In genomic region chr14:72291908-72292688, GRCh38 we compare ENCODE assay signal across 10 cellular contexts.
DNase-seq lines count a peak whose midpoint lies in the region; ATAC-seq and TF ChIP-seq lines count a peak whose summit lies in the region.
"Had no signal": no experiment of that assay in that cellular context is flagged by ENCODE, and none has a peak within 500 bp of the region (broad histone marks: within the 10 kb centered on the region; RNA-seq: fewer than 3 reads in every experiment).

No MANE protein-coding gene starts in this region.

- ATAC-seq in GM19397 (IDR thresholded peaks at IDR 0.05; ENCODE audit: unreplicated experiment) = no peak
- ATAC-seq: naive thymus-derived CD4-positive, alpha-beta T cell had no signal

- no peak for TF ChIP-seq POLR2A in breast epithelium (IDR thresholded peaks at IDR 0.05)
- TF ChIP-seq POLR2A in thyroid gland (IDR thresholded peaks at IDR 0.05) = no peak

- 56 to 59% methylated on average over 16 of the region's 16 CpGs for WGBS in thyroid gland, 2 donors

- no peak overlapping the region for H3K27ac ChIP-seq in breast epithelium
- H3K27ac ChIP-seq in thyroid gland = no peak overlapping the region
- H3K27ac ChIP-seq: SJSA1 had no signal

- H3K4me1 ChIP-seq in breast epithelium (no peaks in the 10 kb centered on the region), thyroid gland (no peaks in the 10 kb centered on the region)
- H3K4me1 ChIP-seq: SJSA1 had no signal

- no peaks in the 10 kb centered on the region for H3K27me3 ChIP-seq in breast epithelium
- H3K27me3 ChIP-seq in thyroid gland = no peaks in the 10 kb centered on the region
- H3K27me3 ChIP-seq: SJSA1 had no signal

- TF ChIP-seq CTCF in breast epithelium (IDR thresholded peaks at IDR 0.05) = peak in 2 of 3 donors; percentile 48 to 61
- peak; percentile 48 to 78 (median 68) for TF ChIP-seq CTCF in thyroid gland (IDR thresholded peaks at IDR 0.05)

- intact Hi-C loops in breast epithelium (cut with DNase I; ENCODE audit: low total_unique reads) (no loop called here), thyroid gland (cut with DNase I) (no loop called here)

- H3K9me3 ChIP-seq in breast epithelium (peaks cover 0 to 8% of the 10 kb centered on the region in 2 donors), thyroid gland (no peaks in the 10 kb centered on the region)
- H3K9me3 ChIP-seq: SJSA1 had no signal

- H3K36me3 ChIP-seq in breast epithelium (no peaks in the 10 kb centered on the region), thyroid gland (no peaks in the 10 kb centered on the region)
- H3K36me3 ChIP-seq: SJSA1 had no signal

- DNase-seq in AG20443 (ENCODE audit: low spot score) (peak; percentile 72), GM03348 (ENCODE audit: low spot score) (peak; percentile 67), NCI-H345 treated with DMSO at 0.1 percent for 48 hours (lab: John Stamatoyannopoulos, UW; ENCODE audit: unreplicated experiment) (peak; percentile 15), breast epithelium (ENCODE audit: low spot score in 2 of 2) (no peak), islet precursor cell (peak; percentile 54), thyroid gland (peak; percentile 22 to 23), NCI-H128 (lab: John Stamatoyannopoulos, UW; ENCODE audit: unreplicated experiment) (no peak)

- H3K4me3 ChIP-seq in breast epithelium = no peak overlapping the region
- no peak overlapping the region for H3K4me3 ChIP-seq in thyroid gland (replicated peaks in 1 of 3)
- H3K4me3 ChIP-seq: SJSA1 had no signal

Comparison
In these comparisons a context has a peak if more than half of its experiments do, and no peak if none do; other contexts are left out.
1. DNase-seq: peak in AG20443 (single experiment), GM03348 (single experiment), NCI-H345 treated with DMSO at 0.1 percent for 48 hours (single experiment), islet precursor cell (single experiment) and thyroid gland (2 of 2); none in breast epithelium (0 of 2) and NCI-H128 (single experiment).